ENCODE assay signal across 10 cellular contexts in genomic region chr16:66752379-66752778, GRCh38. TPM values are rescaled to one million over a fixed set of nuclear protein-coding genes. Genes with fewer than 3 reads are reported as not detected.
A peak's percentile ranks its signal among the peaks of the same experiment; 100 is the strongest.
DNase-seq lines count a peak whose midpoint lies in the region; ATAC-seq and TF ChIP-seq lines count a peak whose summit lies in the region.
"Had no signal": no experiment of that assay in that cellular context is flagged by ENCODE, and none has a peak within 500 bp of the region (broad histone marks: within the 10 kb centered on the region; RNA-seq: fewer than 3 reads in every experiment).

No MANE protein-coding gene starts in this region.

- intact Hi-C loops in activated CD4-positive, alpha-beta T cell treated with anti-CD3 and anti-CD28 coated beads for 36 hours (cut with DNase I, micrococcal nuclease) = loop anchor here in 1 of 2 experiments (5.0 to 10.0 kb wide), 2 partner anchors 200 to 492 kb away; partner anchors contain the start of genes CKLF, FHOD1, SLC9A5 and TK2
- intact Hi-C loops in stomach (cut with DNase I; ENCODE audit: low total_unique reads) = no loop called here

- peaks cover 9% of the 10 kb centered on the region for H3K27me3 Mint-ChIP-seq in activated CD4-positive, alpha-beta T cell treated with anti-CD3 and anti-CD28 coated beads for 36 hours
- peaks cover 21% of the 10 kb centered on the region for H3K27me3 Mint-ChIP-seq in WTC11 (ENCODE audit: low read depth)

- TF ChIP-seq CTCF in WTC11 (IDR thresholded peaks at IDR 0.05) (no peak), stomach (IDR thresholded peaks at IDR 0.05) (no peak)

- POLR2A ChIA-PET in activated CD4-positive, alpha-beta T cell treated with anti-CD3 and anti-CD28 coated beads for 36 hours (lab: Charles Lee) = no interaction called here
- POLR2A ChIA-PET in WTC11 (lab: Charles Lee) = no interaction called here

- H3K27ac ChIP-seq in iPS-20b (ENCODE audit: low read length) (no peak overlapping the region), stomach (peak overlapping the region in 4 of 5 donors; percentile 87 to 99 (median 91))

- TF ChIP-seq EP300 in stomach (IDR thresholded peaks at IDR 0.05) = no peak

- peaks cover 30% of the 10 kb centered on the region for H3K4me1 Mint-ChIP-seq in activated CD4-positive, alpha-beta T cell treated with anti-CD3 and anti-CD28 coated beads for 36 hours
- H3K4me1 Mint-ChIP-seq in WTC11 = peaks cover 25% of the 10 kb centered on the region

- CTCF ChIA-PET in activated CD4-positive, alpha-beta T cell treated with anti-CD3 and anti-CD28 coated beads for 36 hours (lab: Charles Lee) = interaction anchor here (0.5 to 3.0 kb wide), 19 partner anchors 10 to 728 kb away, joined by 3 to 18 read pairs (median 4); partner anchors contain the start of gene NAE1
- CTCF ChIA-PET in WTC11 (lab: Charles Lee) = interaction anchor here (0.6 to 4.6 kb wide), 20 partner anchors 10 to 144 kb away, joined by 3 to 29 read pairs (median 4); partner anchors contain the start of genes NAE1 and PDP2

- no peaks in the 10 kb centered on the region for H3K27me3 ChIP-seq in iPS-20b (ENCODE audit: insufficient read depth, low read length)
- H3K27me3 ChIP-seq in stomach = no peaks in the 10 kb centered on the region

- TF ChIP-seq POLR2A in stomach (IDR thresholded peaks at IDR 0.05) = no peak

- peaks cover 16% of the 10 kb centered on the region for H3K36me3 Mint-ChIP-seq in activated CD4-positive, alpha-beta T cell treated with anti-CD3 and anti-CD28 coated beads for 36 hours (ENCODE audit: low read depth)
- peaks cover 28% of the 10 kb centered on the region for H3K36me3 Mint-ChIP-seq in WTC11

- ATAC-seq in activated CD4-positive, alpha-beta T cell treated with anti-CD3 and anti-CD28 coated beads for 36 hours = no peak
- ATAC-seq in WTC11 (no peak), HG02610 (IDR thresholded peaks at IDR 0.05; ENCODE audit: unreplicated experiment) (no peak), HG02884 (IDR thresholded peaks at IDR 0.05; ENCODE audit: unreplicated experiment) (no peak), GM21619 (IDR thresholded peaks at IDR 0.05; ENCODE audit: unreplicated experiment) (no peak)

- DNase-seq in activated CD4-positive, alpha-beta T cell treated with anti-CD3 and anti-CD28 coated beads for 36 hours = no peak
- DNase-seq in activated CD4-positive, alpha-beta T cell treated with anti-CD3 and anti-CD28 coated beads, Interleukin-2, amount 50 U/mL, for 4 hours = no peak
- DNase-seq in WTC11 (ENCODE audit: low spot score) (no peak), stomach (no peak)
- DNase-seq: GOT3 had no signal

- H3K9me3 ChIP-seq in iPS-20b (ENCODE audit: insufficient read depth, low read depth, low read length) = no peaks in the 10 kb centered on the region
- no peaks in the 10 kb centered on the region for H3K9me3 ChIP-seq in stomach

- peak overlapping the region; percentile 98; the same call in 1 of the 2 replicates for H3K9ac ChIP-seq in iPS-20b (ENCODE audit: low read depth, low read length)

- 0 out of 2 replicates have a peak overlapping the region, but pooled peaks have one; percentile 17 for H3K4me3 ChIP-seq in iPS-20b (ENCODE audit: low read length)
- peak overlapping the region; percentile 73 to 99 (median 90) for H3K4me3 ChIP-seq in stomach

- H3K9me3 Mint-ChIP-seq in activated CD4-positive, alpha-beta T cell treated with anti-CD3 and anti-CD28 coated beads for 36 hours (ENCODE audit: low read depth) = no peaks in the 10 kb centered on the region
- no peaks in the 10 kb centered on the region for H3K9me3 Mint-ChIP-seq in WTC11

- peak overlapping the region; percentile 81 for H3K4me3 Mint-ChIP-seq in activated CD4-positive, alpha-beta T cell treated with anti-CD3 and anti-CD28 coated beads for 36 hours
- H3K4me3 Mint-ChIP-seq in WTC11 = peak overlapping the region; percentile 59

- H3K36me3 ChIP-seq in iPS-20b (ENCODE audit: insufficient read depth, low read depth, low read length) = peaks cover 31% of the 10 kb centered on the region
- H3K36me3 ChIP-seq in stomach = peaks cover 13 to 19% (median 19%) of the 10 kb centered on the region in 4 donors

- WGBS in stomach, 5 donors = 35 to 55% (median 50%) methylated on average over 6 of the region's 6 CpGs

- H3K4me1 ChIP-seq in iPS-20b (ENCODE audit: insufficient read depth, low read length) = peaks cover 10% of the 10 kb centered on the region; the same call in 1 of the 2 replicates
- H3K4me1 ChIP-seq in stomach = peaks cover 29 to 47% (median 35%) of the 10 kb centered on the region in 4 donors

- peak overlapping the region; percentile 64 for H3K27ac Mint-ChIP-seq in activated CD4-positive, alpha-beta T cell treated with anti-CD3 and anti-CD28 coated beads for 36 hours
- H3K27ac Mint-ChIP-seq in WTC11 = no peak overlapping the region

TF ChIP-seq in WTC11, 78 proteins besides CTCF, POLR2A, EP300 and RAD21 (continues in another document):
- TF ChIP-seq ATF2 (CRISPR knock-in tag; IDR thresholded peaks at IDR 0.05; ENCODE audit: borderline replicate concordance, low read depth) (no peak), MLX (CRISPR knock-in tag; IDR thresholded peaks at IDR 0.05) (no peak), FOXP4 (CRISPR knock-in tag; IDR thresholded peaks at IDR 0.05) (no peak), SMAD4 (CRISPR knock-in tag; IDR thresholded peaks at IDR 0.05) (no peak), HMGXB4 (CRISPR knock-in tag; IDR thresholded peaks at IDR 0.05) (no peak), FOXK1 (CRISPR knock-in tag; IDR thresholded peaks at IDR 0.05) (no peak), ERG (CRISPR knock-in tag; IDR thresholded peaks at IDR 0.05) (no peak)

RNA-seq across cellular contexts. Expression of gene DYNC1LI2, which starts 1.0 kb away (rescaled TPM):
- total RNA-seq in activated CD4-positive, alpha-beta T cell treated with anti-CD3 and anti-CD28 coated beads for 36 hours = 10 to 100 TPM; 32.3 to 35.7 TPM
- total RNA-seq in WTC11 (2021) = 82.7 to 89.8 TPM (median 89.7 TPM) in 3 replicates
- total RNA-seq in stomach = 100 to 1,000 TPM in 4 of 5 donors, 10 to 100 TPM in 1; 53.1 to 264 (median 211) TPM
- 10 to 100 TPM; 34.5 to 67.4 (median 51.6) TPM for polyA plus RNA-seq in stomach

RNA-seq across cellular contexts. Expression of gene TERB1, which starts 49.0 kb away (rescaled TPM):
- total RNA-seq in activated CD4-positive, alpha-beta T cell treated with anti-CD3 and anti-CD28 coated beads for 36 hours = under 1 TPM in 1 of 2 experiments, not detected in 1; 0.14 TPM
- total RNA-seq in WTC11 (2021) = not detected in 3 replicates
- total RNA-seq in stomach = not detected
- not detected for polyA plus RNA-seq in stomach
- total RNA-seq: left ventricle myocardium superior had no signal

RNA-seq across cellular contexts. Expression of gene CMTM4, which starts 55.8 kb away (rescaled TPM):
- total RNA-seq in activated CD4-positive, alpha-beta T cell treated with anti-CD3 and anti-CD28 coated beads for 36 hours = 1 to 10 TPM; 3.3 to 4.5 TPM
- 56.2 to 60.6 TPM (median 58.5 TPM) in 3 replicates for total RNA-seq in WTC11 (2021)
- 100 to 1,000 TPM in 3 of 5 donors, 10 to 100 TPM in 2; 10.5 to 244 (median 127) TPM for total RNA-seq in stomach
- polyA plus RNA-seq in stomach = 10 to 100 TPM; 15.1 to 38.2 (median 24.1) TPM
